ENCODE assay signal across 8 cellular contexts in genomic region chr1:93874025-93874651, GRCh38. TPM values are rescaled to one million over a fixed set of nuclear protein-coding genes. Genes with fewer than 3 reads are reported as not detected.
DNase-seq lines count a peak whose midpoint lies in the region; ATAC-seq and TF ChIP-seq lines count a peak whose summit lies in the region.

No MANE protein-coding gene starts in this region.

- H3K9ac ChIP-seq in fibroblast of lung (ENCODE audit: insufficient read depth, low read length): no peak overlapping the region

- ATAC-seq in GM21737 (IDR thresholded peaks at IDR 0.05; ENCODE audit: unreplicated experiment) (no peak), HG03280 (IDR thresholded peaks at IDR 0.05; ENCODE audit: unreplicated experiment) (no peak), HG02973 (IDR thresholded peaks at IDR 0.05; ENCODE audit: unreplicated experiment) (no peak)

- H3K4me3 ChIP-seq in SJCRH30 (no peak overlapping the region), fibroblast of lung (replicated peaks in 1 of 4; ENCODE audit: control extremely low read depth in 1 of 4, insufficient read depth in 1 of 4, low read depth in 3 of 4, low read length in 4 of 4) (no peak overlapping the region)

- H3K36me3 ChIP-seq in SJCRH30 (peaks cover 79% of the 10 kb centered on the region), fibroblast of lung (ENCODE audit: control insufficient read depth, insufficient read depth, low read length) (peaks cover 12% of the 10 kb centered on the region)

- H3K27ac ChIP-seq in SJCRH30 (no peak overlapping the region), fibroblast of lung (ENCODE audit: insufficient read depth, low read length) (no peak overlapping the region)

- in situ Hi-C loops in GM13977 (cut with MboI; ENCODE audit: low pct_unique_long_range_greater_than_20kb, low sequenced_read_pairs, unreplicated experiment): loop anchor here (25.0 kb wide), 1 partner anchor 562 kb away; no protein-coding TSS in a partner anchor

- H3K4me1 ChIP-seq in SJCRH30: no peaks in the 10 kb centered on the region
- H3K4me1 ChIP-seq in fibroblast of lung (ENCODE audit: control insufficient read depth, extremely low read depth, insufficient read depth, low read length): peaks cover 4% of the 10 kb centered on the region

- no peak overlapping the region for H2AFZ ChIP-seq in fibroblast of lung (ENCODE audit: low read length)

- H3K4me2 ChIP-seq in fibroblast of lung (ENCODE audit: extremely low read depth, insufficient read depth, low read length): no peak overlapping the region

- no peaks in the 10 kb centered on the region for H3K27me3 ChIP-seq in SJCRH30
- no peaks in the 10 kb centered on the region for H3K27me3 ChIP-seq in fibroblast of lung (ENCODE audit: control insufficient read depth, insufficient read depth, low read length)

- peaks cover 31% of the 10 kb centered on the region for H3K79me2 ChIP-seq in fibroblast of lung (ENCODE audit: control insufficient read depth, insufficient read depth, low read length)

- DNase-seq in Ammon's horn (ENCODE audit: low spot score) (peak; percentile 41), GM13977 (ENCODE audit: low spot score) (no peak), SJCRH30 (peak; percentile 13 to 43), fibroblast of lung (ENCODE audit: low read depth in 2 of 2) (peak; percentile 22 to 55), superior temporal gyrus (ENCODE audit: extremely low spot score) (peak; percentile 33)

- TF ChIP-seq CTCF in GM13977 (IDR thresholded peaks at IDR 0.05; ENCODE audit: extremely low read depth, insufficient read depth, missing control alignments): peak; percentile 56
- peak; percentile 54 to 61 for TF ChIP-seq CTCF in fibroblast of lung (conservative IDR thresholded peaks at IDR 0.05 in 1 of 2, IDR thresholded peaks at IDR 0.05 in 1 of 2; ENCODE audit: low read depth in 1 of 2, low read length in 2 of 2)

- H3K9me3 ChIP-seq in SJCRH30 (replicated peaks) (no peaks in the 10 kb centered on the region), fibroblast of lung (ENCODE audit: control insufficient read depth, insufficient read depth, low read depth, low read length) (no peaks in the 10 kb centered on the region)

- peaks cover 3% of the 10 kb centered on the region for H4K20me1 ChIP-seq in fibroblast of lung (ENCODE audit: control insufficient read depth, extremely low read depth, insufficient read depth, low read length)

RNA-seq across cellular contexts. Expression of gene DNTTIP2, which starts 4.9 kb away (rescaled TPM):
- 64.7 and 79.8 TPM in 2 replicates for total RNA-seq in SJCRH30 (2014; rRNA removed; shearing (Covaris generic))
- 19.2 and 20.8 TPM in 2 replicates for total RNA-seq in fibroblast of lung
- 32.8 and 34.9 TPM in 2 replicates for polyA plus RNA-seq in fibroblast of lung
- polyA plus RNA-seq in fibroblast of lung (2012): 38.2 and 48.1 TPM in 2 replicates
- 2.0 and 10.4 TPM in 2 replicates for polyA minus RNA-seq in fibroblast of lung (ENCODE audit: low replicate concordance)

RNA-seq across cellular contexts. Expression of gene GCLM, which starts 35.1 kb away (rescaled TPM):
- 6.3 and 7.2 TPM in 2 replicates for total RNA-seq in SJCRH30 (2014; rRNA removed; shearing (Covaris generic))
- 16.2 and 28.6 TPM in 2 replicates for total RNA-seq in fibroblast of lung
- 35.8 and 45.4 TPM in 2 replicates for polyA plus RNA-seq in fibroblast of lung
- 28.0 and 29.9 TPM in 2 replicates for polyA plus RNA-seq in fibroblast of lung (2012)
- polyA minus RNA-seq in fibroblast of lung (ENCODE audit: low replicate concordance): 3.4 and 3.5 TPM in 2 replicates
